11 cellular contexts compared by ENCODE assay signal in the genomic region with DNA sequence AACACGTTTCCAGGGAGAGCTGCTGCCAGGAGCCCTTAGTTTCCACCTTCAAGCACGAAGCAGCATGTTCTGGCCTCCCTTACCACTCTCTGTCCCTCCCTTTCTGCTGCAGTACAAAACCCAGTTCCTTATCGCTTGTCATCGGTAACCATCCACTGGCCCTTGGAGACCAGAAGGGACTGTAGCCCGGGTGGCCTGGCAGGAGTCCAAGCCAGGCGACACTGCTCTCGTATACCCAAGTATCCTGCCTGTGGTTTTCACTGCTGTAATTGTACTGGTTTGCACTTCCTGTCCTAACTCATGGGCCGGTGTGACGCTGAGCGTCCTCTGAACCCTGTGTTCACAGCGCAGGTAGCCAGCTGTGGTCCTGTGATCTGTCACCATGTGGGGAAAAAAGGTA.
A peak's percentile ranks its signal among the peaks of the same experiment; 100 is the strongest.
DNase-seq lines count a peak whose midpoint lies in the region; ATAC-seq and TF ChIP-seq lines count a peak whose summit lies in the region.
"Had no signal": no experiment of that assay in that cellular context is flagged by ENCODE, and none has a peak within 500 bp of the region (broad histone marks: within the 10 kb centered on the region; RNA-seq: fewer than 3 reads in every experiment).

No MANE protein-coding gene starts in this region.

- peak overlapping the region; percentile 69 for H3K4me3 Mint-ChIP-seq in natural killer cell
- H3K4me3 Mint-ChIP-seq: activated naive CD4-positive, alpha-beta T cell treated with anti-CD3 and anti-CD28 coated beads, Interleukin-2, amount 50 U/mL, for 24 hours had no signal

- intact Hi-C loops in natural killer cell (cut with micrococcal nuclease), result no loop called here

- no peaks in the 10 kb centered on the region for H3K9me3 Mint-ChIP-seq in natural killer cell
- H3K9me3 Mint-ChIP-seq: activated naive CD4-positive, alpha-beta T cell treated with anti-CD3 and anti-CD28 coated beads, Interleukin-2, amount 50 U/mL, for 24 hours had no signal

- H3K27me3 Mint-ChIP-seq in natural killer cell (ENCODE audit: low read depth in 2 of 2), result peaks cover 15 to 33% of the 10 kb centered on the region in 2 donors

- DNase-seq in H4 (ENCODE audit: low spot score), result peak; percentile 38
- peak; percentile 42 for DNase-seq in SW480 (ENCODE audit: low spot score)
- DNase-seq in natural killer cell, result peak; percentile 21
- DNase-seq in germinal center (ENCODE audit: low spot score), result no peak
- DNase-seq in stimulated activated CD4-positive, alpha-beta T cell treated with anti-CD3 and anti-CD28 coated beads, Interleukin-4, amount 100 ng/mL, for 24 hours, result no peak
- DNase-seq in NCI-H524 (lab: John Stamatoyannopoulos, UW), result no peak
- DNase-seq in activated naive CD4-positive, alpha-beta T cell treated with Interleukin-2 at 50 U/mL for 16 hours, result no peak
- DNase-seq: dorsolateral prefrontal cortex, GF-D8 had no signal

- no peak for TF ChIP-seq CTCF in natural killer cell (IDR thresholded peaks at IDR 0.05)

- H3K27ac Mint-ChIP-seq in natural killer cell, result peak overlapping the region in 1 of 2 donors; percentile 71
- H3K27ac Mint-ChIP-seq: activated naive CD4-positive, alpha-beta T cell treated with anti-CD3 and anti-CD28 coated beads, Interleukin-2, amount 50 U/mL, for 24 hours had no signal

- ATAC-seq in GM18502 (IDR thresholded peaks at IDR 0.05; ENCODE audit: poor library complexity, unreplicated experiment) (peak; percentile 46), natural killer cell (peak; percentile 63 to 83 (median 63))

- H3K4me1 Mint-ChIP-seq in natural killer cell, result peaks cover 16 to 19% of the 10 kb centered on the region in 2 donors

- no peaks in the 10 kb centered on the region for H3K36me3 Mint-ChIP-seq in natural killer cell
- H3K36me3 Mint-ChIP-seq: activated naive CD4-positive, alpha-beta T cell treated with anti-CD3 and anti-CD28 coated beads, Interleukin-2, amount 50 U/mL, for 24 hours had no signal

Comparison
In these comparisons a context has a peak if more than half of its experiments do, and no peak if none do; other contexts are left out.
1. DNase-seq: peak in H4 (single experiment), SW480 (single experiment) and natural killer cell (single experiment); none in germinal center (single experiment), stimulated activated CD4-positive, alpha-beta T cell treated with anti-CD3 and anti-CD28 coated beads, Interleukin-4, amount 100 ng/mL, for 24 hours (single experiment), NCI-H524 (0 of 2) and activated naive CD4-positive, alpha-beta T cell treated with Interleukin-2 at 50 U/mL for 16 hours (single experiment).